11 cellular contexts compared by ENCODE assay signal in the genomic region with DNA sequence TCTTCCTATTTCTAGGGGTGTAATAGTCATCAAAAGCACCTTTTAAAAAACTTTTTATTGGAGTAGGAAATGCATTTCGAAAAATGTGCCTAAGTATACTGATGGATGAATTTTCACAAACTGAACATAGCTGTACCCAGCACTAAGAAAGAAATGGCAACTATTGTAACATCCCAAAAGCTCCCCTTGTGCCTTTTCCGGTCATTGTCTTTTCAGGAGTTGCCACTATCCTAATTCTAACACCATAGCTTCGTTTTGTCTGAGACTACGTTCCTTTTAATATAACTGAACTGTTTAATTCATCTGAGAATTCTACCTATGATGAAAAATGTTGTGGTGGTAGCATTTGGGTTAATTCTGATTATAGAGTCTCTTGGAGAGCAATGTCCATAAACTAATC. TPM values are rescaled to one million over a fixed set of nuclear protein-coding genes. Genes with fewer than 3 reads are reported as not detected.
DNase-seq lines count a peak whose midpoint lies in the region; ATAC-seq, FAIRE-seq and TF ChIP-seq lines count a peak whose summit lies in the region.
"Had no signal": no experiment of that assay in that cellular context is flagged by ENCODE, and none has a peak within 500 bp of the region (broad histone marks: within the 10 kb centered on the region; RNA-seq: fewer than 3 reads in every experiment).

No MANE protein-coding gene starts in this region.

- H3K4me3 Mint-ChIP-seq in activated T-helper 17 cell treated with anti-CD3 and anti-CD28 coated beads, Interleukin-2, amount 50 U/mL, for 72 hours = peak overlapping the region; percentile 92

- H3K4me1 Mint-ChIP-seq in activated T-helper 17 cell treated with anti-CD3 and anti-CD28 coated beads, Interleukin-2, amount 50 U/mL, for 72 hours = peaks cover 23% of the 10 kb centered on the region

- H3K4me2 ChIP-seq in A549 = peak overlapping the region; percentile 78

- H3K4me3 ChIP-seq in A549 = no peak overlapping the region
- H3K4me3 ChIP-seq in GM12864 (ENCODE audit: low read depth, low read length) = peak overlapping the region; percentile 28
- peak overlapping the region; percentile 14 to 20 for H3K4me3 ChIP-seq in kidney (ENCODE audit: low read length in 2 of 2)
- no peak overlapping the region for H3K4me3 ChIP-seq in H7 (ENCODE audit: insufficient read depth, low read depth, low read length)
- H3K4me3 ChIP-seq: body of pancreas, ovary had no signal

- intact Hi-C loops in kidney (cut with DNase I) = no loop called here

- no peak for TF ChIP-seq EP300 in A549 (IDR thresholded peaks at IDR 0.05)

- H3K27ac Mint-ChIP-seq in activated T-helper 17 cell treated with anti-CD3 and anti-CD28 coated beads, Interleukin-2, amount 50 U/mL, for 72 hours = peak overlapping the region; percentile 2

- H3K9me3 ChIP-seq in A549 (no peaks in the 10 kb centered on the region), kidney (ENCODE audit: control insufficient read depth in 1 of 2, low read length in 2 of 2) (no peaks in the 10 kb centered on the region)
- H3K9me3 ChIP-seq: body of pancreas, ovary had no signal

- TF ChIP-seq RAD21 in A549 (conservative IDR thresholded peaks at IDR 0.05 in 1 of 2, IDR thresholded peaks at IDR 0.05 in 1 of 2) = no peak

- 89% methylated on average over 4 of the region's 4 CpGs for WGBS in A549 (ENCODE audit: missing lambda C conversion rate)

- no peak for TF ChIP-seq POLR2A in A549 (IDR thresholded peaks at IDR 0.05; ENCODE audit: low read length)

- no peaks in the 10 kb centered on the region for H3K27me3 ChIP-seq in H7 (ENCODE audit: control insufficient read depth, insufficient read depth, low read length)
- H3K27me3 ChIP-seq: body of pancreas, ovary had no signal

- H3K9me3 Mint-ChIP-seq in activated T-helper 17 cell treated with anti-CD3 and anti-CD28 coated beads, Interleukin-2, amount 50 U/mL, for 72 hours = no peaks in the 10 kb centered on the region

- H3K27ac ChIP-seq in A549 (no peak overlapping the region), kidney (ENCODE audit: low read depth in 2 of 2, low read length in 2 of 2) (no peak overlapping the region)
- H3K27ac ChIP-seq: body of pancreas, ovary had no signal

- DNase-seq in A549 (ENCODE audit: low read depth in 1 of 2, low spot score in 1 of 2) (no peak), GM12864 (ENCODE audit: low read depth) (no peak), kidney (no peak), H7 (no peak)
- DNase-seq: body of pancreas, NCI-H510A treated with DMSO at 0.1 percent for 48 hours, ovary had no signal

- CTCF ChIA-PET in A549 (lab: Yijun Ruan, JAX) = interaction anchor here (1.1 to 2.5 kb wide), 6 partner anchors 13 to 616 kb away, joined by 3 to 10 read pairs (median 4); a partner anchor contains a TSS

- H3K36me3 ChIP-seq in kidney (ENCODE audit: control insufficient read depth in 1 of 2, insufficient read depth in 2 of 2, low read length in 2 of 2) (peaks cover 4 to 11% of the 10 kb centered on the region in 2 donors), H7 (replicated peaks; ENCODE audit: control insufficient read depth, insufficient read depth, low read length) (peaks cover 6% of the 10 kb centered on the region)
- H3K36me3 ChIP-seq: ovary had no signal

- no peak for FAIRE-seq in A549 (lab: Jason Lieb, UNC)
- no peak for FAIRE-seq in kidney (lab: Jason Lieb, UNC)

- peaks cover 39% of the 10 kb centered on the region for H3K36me3 Mint-ChIP-seq in activated T-helper 17 cell treated with anti-CD3 and anti-CD28 coated beads, Interleukin-2, amount 50 U/mL, for 72 hours (ENCODE audit: low read depth)

- H3K9ac ChIP-seq in kidney (ENCODE audit: low read length in 2 of 2) = peak overlapping the region; percentile 0 to 13

- peaks cover 25% of the 10 kb centered on the region for H3K4me1 ChIP-seq in A549
- H3K4me1 ChIP-seq in kidney (ENCODE audit: control insufficient read depth in 1 of 2, insufficient read depth in 1 of 2, low read depth in 1 of 2, low read length in 2 of 2) = peaks cover 13 to 15% of the 10 kb centered on the region in 2 donors

- ATAC-seq in A549 = no peak
- ATAC-seq in activated T-helper 17 cell treated with anti-CD3 and anti-CD28 coated beads, Interleukin-2, amount 50 U/mL, for 72 hours (replicated peaks) = no peak
- ATAC-seq in HG02852 (IDR thresholded peaks at IDR 0.05; ENCODE audit: unreplicated experiment) = no peak
- ATAC-seq in HG02798 (IDR thresholded peaks at IDR 0.05; ENCODE audit: poor library complexity, unreplicated experiment) = no peak
- ATAC-seq in HG03196 (IDR thresholded peaks at IDR 0.05; ENCODE audit: unreplicated experiment) = no peak
- ATAC-seq: body of pancreas had no signal

- H3K27me3 Mint-ChIP-seq in activated T-helper 17 cell treated with anti-CD3 and anti-CD28 coated beads, Interleukin-2, amount 50 U/mL, for 72 hours = no peaks in the 10 kb centered on the region

- POLR2A ChIA-PET in A549 (lab: Yijun Ruan, JAX) = interaction anchor here (0.8 kb wide), 1 partner anchor 37 kb away, joined by 3 read pairs; a partner anchor contains a TSS

- TF ChIP-seq CTCF in A549 (IDR thresholded peaks at IDR 0.05) (no peak), GM12864 (IDR thresholded peaks at IDR 0.05; ENCODE audit: low read depth, low read length, missing control alignments) (no peak), kidney (IDR thresholded peaks at IDR 0.05; ENCODE audit: borderline replicate concordance, extremely low read depth, insufficient read depth) (no peak)

TF ChIP-seq in A549, 52 proteins besides CTCF, POLR2A, EP300 and RAD21 (continues in another document):
- TF ChIP-seq, protein P1, sequence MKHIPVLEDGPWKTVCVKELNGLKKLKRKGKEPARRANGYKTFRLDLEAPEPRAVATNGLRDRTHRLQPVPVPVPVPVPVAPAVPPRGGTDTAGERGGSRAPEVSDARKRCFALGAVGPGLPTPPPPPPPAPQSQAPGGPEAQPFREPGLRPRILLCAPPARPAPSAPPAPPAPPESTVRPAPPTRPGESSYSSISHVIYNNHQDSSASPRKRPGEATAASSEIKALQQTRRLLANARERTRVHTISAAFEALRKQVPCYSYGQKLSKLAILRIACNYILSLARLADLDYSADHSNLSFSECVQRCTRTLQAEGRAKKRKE (CRISPR knock-in tag; IDR thresholded peaks at IDR 0.05; ENCODE audit: low read depth) = no peak
- TF ChIP-seq POLR2AphosphoS2 (conservative IDR thresholded peaks at IDR 0.05; ENCODE audit: low read length) = no peak
- no peak for TF ChIP-seq MAFK (IDR thresholded peaks at IDR 0.05; ENCODE audit: partially characterized antibody)
- TF ChIP-seq, protein P2, sequence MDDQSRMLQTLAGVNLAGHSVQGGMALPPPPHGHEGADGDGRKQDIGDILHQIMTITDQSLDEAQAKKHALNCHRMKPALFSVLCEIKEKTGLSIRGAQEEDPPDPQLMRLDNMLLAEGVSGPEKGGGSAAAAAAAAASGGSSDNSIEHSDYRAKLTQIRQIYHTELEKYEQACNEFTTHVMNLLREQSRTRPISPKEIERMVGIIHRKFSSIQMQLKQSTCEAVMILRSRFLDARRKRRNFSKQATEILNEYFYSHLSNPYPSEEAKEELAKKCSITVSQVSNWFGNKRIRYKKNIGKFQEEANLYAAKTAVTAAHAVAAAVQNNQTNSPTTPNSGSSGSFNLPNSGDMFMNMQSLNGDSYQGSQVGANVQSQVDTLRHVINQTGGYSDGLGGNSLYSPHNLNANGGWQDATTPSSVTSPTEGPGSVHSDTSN (IDR thresholded peaks at IDR 0.05) = no peak
- no peak for TF ChIP-seq CBX8 (IDR thresholded peaks at IDR 0.05)
- no peak for TF ChIP-seq RARB (CRISPR knock-in tag; IDR thresholded peaks at IDR 0.05)

RNA-seq across cellular contexts. Expression of a gene that starts 1.9 kb away (rescaled TPM):
- polyA plus RNA-seq in A549 (2011; rRNA removed) (127 and 135 TPM in 2 replicates), A549 (2017; fragmentation: RNase III; extraction: RNeasy Plus Mini Kit Qiagen cat#74134 plus additional on column Dnase treatment) (89.8 to 97.0 TPM (median 90.1 TPM) in 3 replicates), kidney (ENCODE audit: insufficient read depth, low read depth, low replicate concordance) (169 TPM)
- 67.5 and 82.0 TPM in 2 replicates for polyA plus RNA-seq in A549 (2012; cell fraction: cytosol; rRNA removed)
- polyA plus RNA-seq in A549 (2012; cell fraction: nucleus; rRNA removed) = 66.7 and 72.4 TPM in 2 replicates
- 46.1 and 56.5 TPM in 2 replicates for polyA minus RNA-seq in A549 (2011; rRNA and poly(A)+ RNA removed)
- total RNA-seq in activated T-helper 17 cell treated with anti-CD3 and anti-CD28 coated beads, Interleukin-2, amount 50 U/mL, for 72 hours = 10 to 100 TPM; 55.6 to 89.7 TPM
- 114 TPM for total RNA-seq in kidney
- 84.0 and 89.1 TPM in 2 replicates for total RNA-seq in H7 (2014; rRNA removed; shearing (Covaris generic))

RNA-seq across cellular contexts. Expression of a gene that starts 31.5 kb away (rescaled TPM):
- polyA plus RNA-seq in A549 (2011; rRNA removed) (19.2 and 19.4 TPM in 2 replicates), A549 (2017; fragmentation: RNase III; extraction: RNeasy Plus Mini Kit Qiagen cat#74134 plus additional on column Dnase treatment) (10.2 to 11.4 TPM (median 11.4 TPM) in 3 replicates), kidney (ENCODE audit: insufficient read depth, low read depth, low replicate concordance) (7.6 TPM)
- 3.6 and 4.0 TPM in 2 replicates for polyA plus RNA-seq in A549 (2012; cell fraction: cytosol; rRNA removed)
- polyA plus RNA-seq in A549 (2012; cell fraction: nucleus; rRNA removed) = 4.0 and 5.9 TPM in 2 replicates
- polyA minus RNA-seq in A549 (2011; rRNA and poly(A)+ RNA removed) = 11.9 and 16.4 TPM in 2 replicates
- total RNA-seq in activated T-helper 17 cell treated with anti-CD3 and anti-CD28 coated beads, Interleukin-2, amount 50 U/mL, for 72 hours = 10 to 100 TPM; 14.2 to 21.0 TPM
- 17.8 TPM for total RNA-seq in kidney
- 7.3 and 7.8 TPM in 2 replicates for total RNA-seq in H7 (2014; rRNA removed; shearing (Covaris generic))

RNA-seq across cellular contexts. Expression of a gene that starts 36.9 kb away (rescaled TPM):
- 21.9 and 38.9 TPM in 2 replicates for polyA plus RNA-seq in A549 (2011; rRNA removed)
- 6.5 and 9.8 TPM in 2 replicates for polyA plus RNA-seq in A549 (2012; cell fraction: cytosol; rRNA removed)
- 9.9 and 12.8 TPM in 2 replicates for polyA plus RNA-seq in A549 (2012; cell fraction: nucleus; rRNA removed)
- 13.9 to 16.9 TPM (median 15.7 TPM) in 3 replicates for polyA plus RNA-seq in A549 (2017; fragmentation: RNase III; extraction: RNeasy Plus Mini Kit Qiagen cat#74134 plus additional on column Dnase treatment)
- 46.6 and 49.5 TPM in 2 replicates for polyA minus RNA-seq in A549 (2011; rRNA and poly(A)+ RNA removed)
- 10 to 100 TPM; 41.8 to 48.1 TPM for total RNA-seq in activated T-helper 17 cell treated with anti-CD3 and anti-CD28 coated beads, Interleukin-2, amount 50 U/mL, for 72 hours
- total RNA-seq in kidney = 37.0 TPM
- polyA plus RNA-seq in kidney (ENCODE audit: insufficient read depth, low read depth, low replicate concordance) = 7.0 TPM
- 37.2 and 38.6 TPM in 2 replicates for total RNA-seq in H7 (2014; rRNA removed; shearing (Covaris generic))

RNA-seq across cellular contexts. Expression of a gene that starts 59.1 kb away (rescaled TPM):
- 0.08 TPM in 1 of 2 replicates, not detected in the other for polyA plus RNA-seq in A549 (2011; rRNA removed)
- not detected in 2 replicates for polyA plus RNA-seq in A549 (2012; cell fraction: cytosol; rRNA removed)
- polyA plus RNA-seq in A549 (2012; cell fraction: nucleus; rRNA removed) = not detected in 2 replicates
- polyA plus RNA-seq in A549 (2017; fragmentation: RNase III; extraction: RNeasy Plus Mini Kit Qiagen cat#74134 plus additional on column Dnase treatment) = not detected in 3 replicates
- not detected in 2 replicates for polyA minus RNA-seq in A549 (2011; rRNA and poly(A)+ RNA removed)
- 10 to 100 TPM; 24.3 to 28.8 TPM for total RNA-seq in activated T-helper 17 cell treated with anti-CD3 and anti-CD28 coated beads, Interleukin-2, amount 50 U/mL, for 72 hours
- 1.2 TPM for total RNA-seq in kidney
- polyA plus RNA-seq in kidney (ENCODE audit: insufficient read depth, low read depth, low replicate concordance) = not detected
- total RNA-seq in H7 (2014; rRNA removed; shearing (Covaris generic)) = not detected in 2 replicates

Comparison
In these comparisons a context has a peak if more than half of its experiments do, and no peak if none do; other contexts are left out.
1. H3K4me3 ChIP-seq: peak in GM12864 (single experiment) and kidney (2 of 2); none in A549 (single experiment) and H7 (single experiment).